Comparison of ENCODE assay signal across 8 cellular contexts in the genomic region with DNA sequence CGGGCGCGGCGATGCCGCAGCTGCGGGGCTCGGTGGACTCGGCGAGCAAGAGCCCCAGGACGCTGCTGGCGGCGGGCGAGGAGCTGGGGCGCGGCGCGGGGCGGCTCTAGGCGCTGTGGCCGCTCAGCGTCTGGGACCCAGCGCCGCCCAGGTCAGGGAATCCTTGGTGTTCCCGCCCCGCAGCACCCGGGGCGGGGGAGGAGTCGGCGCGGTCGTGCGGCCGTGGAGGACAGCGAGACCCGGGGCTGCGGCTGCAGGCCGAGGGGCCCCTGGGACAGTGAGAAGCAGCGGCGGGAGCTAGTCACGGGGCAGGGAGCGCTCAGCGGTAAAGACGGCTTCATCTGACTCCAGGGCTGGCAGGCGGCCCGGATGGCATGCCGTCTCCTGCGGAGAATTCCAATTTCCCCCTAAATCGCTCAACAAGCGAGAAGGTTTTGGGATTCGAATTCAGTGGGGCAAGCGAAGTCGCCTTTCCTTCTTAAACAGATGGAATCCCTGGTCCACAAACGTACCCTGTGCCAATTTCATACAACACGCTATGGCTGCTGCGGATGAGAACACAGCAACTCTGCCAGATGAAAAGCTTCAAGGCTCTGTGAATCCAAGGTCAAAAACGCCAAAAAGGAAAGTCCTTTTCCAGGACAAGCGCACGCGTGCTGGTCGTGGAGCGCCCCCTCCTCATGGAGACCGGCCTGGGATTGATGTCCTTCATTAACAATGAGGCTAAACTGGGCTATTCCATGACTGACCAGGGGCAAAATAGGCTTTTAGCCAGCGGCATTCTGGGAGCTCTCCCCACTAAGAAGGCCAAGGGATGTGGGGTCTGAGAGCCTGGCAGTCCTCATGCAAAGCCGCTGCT.
A peak's percentile ranks its signal among the peaks of the same experiment; 100 is the strongest.
DNase-seq lines count a peak whose midpoint lies in the region; ATAC-seq and TF ChIP-seq lines count a peak whose summit lies in the region.

No MANE protein-coding gene starts in this region.

- H3K4me1 Mint-ChIP-seq in activated naive CD8-positive, alpha-beta T cell (ENCODE audit: low read depth), result peaks cover 6% of the 10 kb centered on the region
- H3K4me1 Mint-ChIP-seq in nephron, result peaks cover 7% of the 10 kb centered on the region

- peak; percentile 13 for DNase-seq in DMS79 (lab: John Stamatoyannopoulos, UW)
- peak; percentile 14 for DNase-seq in NCI-H1092 (lab: John Stamatoyannopoulos, UW)
- peak; percentile 21 for DNase-seq in germinal center (ENCODE audit: low spot score)

- no peak for ATAC-seq in GM21825 (IDR thresholded peaks at IDR 0.05; ENCODE audit: unreplicated experiment)
- ATAC-seq in GM21723 (IDR thresholded peaks at IDR 0.05; ENCODE audit: unreplicated experiment), result no peak
- ATAC-seq in HG02759 (IDR thresholded peaks at IDR 0.05; ENCODE audit: unreplicated experiment), result no peak

- no peak for TF ChIP-seq CTCF in nephron (IDR thresholded peaks at IDR 0.05; ENCODE audit: unreplicated experiment in 3 of 3)

- peak overlapping the region; percentile 83 for H3K4me3 Mint-ChIP-seq in activated naive CD8-positive, alpha-beta T cell
- peak overlapping the region; percentile 87 to 93 (median 87) for H3K4me3 Mint-ChIP-seq in nephron

- H3K27ac Mint-ChIP-seq in activated naive CD8-positive, alpha-beta T cell, result no peak overlapping the region
- H3K27ac Mint-ChIP-seq in nephron, result peak overlapping the region; percentile 91 to 95 (median 93)

- peaks cover 5% of the 10 kb centered on the region for H3K36me3 Mint-ChIP-seq in activated naive CD8-positive, alpha-beta T cell
- H3K36me3 Mint-ChIP-seq in nephron (ENCODE audit: low read depth), result no peaks in the 10 kb centered on the region

- H3K9me3 Mint-ChIP-seq in activated naive CD8-positive, alpha-beta T cell (ENCODE audit: low read depth), result peaks cover 4% of the 10 kb centered on the region
- no peaks in the 10 kb centered on the region for H3K9me3 Mint-ChIP-seq in nephron

- peaks cover 21% of the 10 kb centered on the region for H3K27me3 Mint-ChIP-seq in activated naive CD8-positive, alpha-beta T cell
- peaks cover 24% of the 10 kb centered on the region for H3K27me3 Mint-ChIP-seq in nephron (ENCODE audit: low read depth)
